In the genomic region with DNA sequence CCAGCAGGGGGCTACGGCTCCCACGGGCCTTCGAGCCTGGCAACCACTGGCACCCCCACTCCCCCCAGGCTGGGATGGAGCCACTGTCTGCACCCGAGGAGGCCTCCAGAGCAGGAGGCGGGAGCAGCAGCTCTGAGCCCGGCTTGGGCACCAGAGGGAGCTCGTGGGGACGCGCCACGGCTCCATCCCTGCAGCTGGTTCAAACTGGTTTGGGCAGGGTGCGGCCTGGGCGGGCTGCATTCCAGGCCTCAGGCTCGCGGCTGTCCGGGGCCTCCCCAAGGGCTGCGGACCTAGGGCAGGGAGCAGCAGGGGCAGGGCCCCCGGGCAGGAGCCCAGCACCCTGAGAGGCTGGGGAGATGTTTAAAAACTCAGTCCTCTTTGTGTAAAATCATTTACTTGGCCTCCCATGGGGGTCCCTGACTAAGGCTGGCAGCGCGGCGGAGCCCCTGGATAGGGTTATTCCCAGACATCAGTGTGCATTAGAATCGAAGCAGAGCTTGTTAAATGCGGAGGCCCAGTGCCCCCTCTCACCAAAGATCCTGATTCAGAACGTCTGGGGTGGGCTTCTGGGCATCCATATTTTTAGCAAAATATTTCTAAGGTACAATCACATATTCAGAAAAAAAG, we compare ENCODE assay signal across 8 cellular contexts.
A peak's percentile ranks its signal among the peaks of the same experiment; 100 is the strongest.
DNase-seq lines count a peak whose midpoint lies in the region; ATAC-seq and TF ChIP-seq lines count a peak whose summit lies in the region.

No MANE protein-coding gene starts in this region.

- POLR2A ChIA-PET in AG04449 (lab: Yijun Ruan, JAX), result interaction anchor here (1.0 to 1.9 kb wide), 3 partner anchors 139 to 168 kb away, joined by 5 to 7 read pairs (median 7); partner anchors contain the start of genes ADNP, DPM1 and MOCS3

- CTCF ChIA-PET in AG04449 (lab: Yijun Ruan, JAX), result interaction anchor here (0.7 to 9.5 kb wide), 37 partner anchors 9 to 749 kb away, joined by 3 to 332 read pairs (median 4); partner anchors contain the start of genes ADNP, DPM1 and MOCS3

- H3K4me3 ChIP-seq in AG04449 (ENCODE audit: low read depth, low read length), result no peak overlapping the region

- no peak for DNase-seq in AG04449 (ENCODE audit: low read depth, low spot score)
- DNase-seq in NCI-H226, result peak; percentile 93
- peak; percentile 68 for DNase-seq in activated CD4-positive, alpha-beta T cell treated with anti-CD3 and anti-CD28 coated beads for 1 hour
- DNase-seq in left kidney (ENCODE audit: low read depth, low spot score), result peak; percentile 97
- peak; percentile 85 to 87 for DNase-seq in stimulated activated CD4-positive, alpha-beta T cell treated with anti-CD3 and anti-CD28 coated beads, Interleukin-2, amount 100 ng/mL, for 24 hours

- ATAC-seq in GM18517 (IDR thresholded peaks at IDR 0.05; ENCODE audit: unreplicated experiment), result peak; percentile 38
- ATAC-seq in HG03064 (IDR thresholded peaks at IDR 0.05; ENCODE audit: low read depth, unreplicated experiment), result peak; percentile 47

- TF ChIP-seq CTCF in AG04449 (IDR thresholded peaks at IDR 0.05; ENCODE audit: insufficient read depth, low read length, missing control alignments), result peak; percentile 99

- peak overlapping the region; percentile 70 for H3K27ac ChIP-seq in cingulate gyrus (ENCODE audit: low read depth, low read length)
